In the genomic region with DNA sequence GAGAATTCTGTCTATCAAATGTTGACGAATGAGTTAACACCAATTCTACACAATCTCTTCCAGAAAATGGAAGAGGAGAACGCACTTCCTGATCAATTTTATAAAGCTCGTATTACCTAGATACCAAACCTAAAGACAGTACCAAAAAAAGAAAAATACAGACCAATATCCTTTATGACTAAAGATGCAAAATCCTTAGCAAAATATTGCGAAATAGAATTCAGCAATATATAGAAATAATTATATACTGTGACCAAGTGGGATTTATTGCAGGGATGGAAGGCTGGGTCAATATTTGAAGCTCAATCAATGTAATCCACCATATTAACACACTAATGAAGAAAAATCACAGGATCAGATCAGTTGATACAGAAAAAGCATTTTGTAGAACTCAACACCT, we compare ENCODE assay signal across 16 cellular contexts. TPM values are rescaled to one million over a fixed set of nuclear protein-coding genes. Genes with fewer than 3 reads are reported as not detected.
DNase-seq lines count a peak whose midpoint lies in the region; ATAC-seq, FAIRE-seq and TF ChIP-seq lines count a peak whose summit lies in the region.
"Had no signal": no experiment of that assay in that cellular context is flagged by ENCODE, and none has a peak within 500 bp of the region (broad histone marks: within the 10 kb centered on the region; RNA-seq: fewer than 3 reads in every experiment).

No MANE protein-coding gene starts in this region.

- H3K9ac ChIP-seq in K562 (ENCODE audit: insufficient read depth in 1 of 2, low read depth in 2 of 2, low read length in 2 of 2): no peak overlapping the region
- no peak overlapping the region for H3K9ac ChIP-seq in trophoblast cell (ENCODE audit: low read length)

- no peaks in the 10 kb centered on the region for H3K27me3 Mint-ChIP-seq in activated CD8-positive, alpha-beta T cell treated with anti-CD3 and anti-CD28 coated beads for 36 hours
- no peaks in the 10 kb centered on the region for H3K27me3 Mint-ChIP-seq in activated CD8-positive, alpha-beta T cell treated with anti-CD3 and anti-CD28 coated beads, Interleukin-2, amount 10 ng/mL, durations not matched to agents 7 days and 5 days (ENCODE audit: low read depth)
- no peaks in the 10 kb centered on the region for H3K27me3 Mint-ChIP-seq in naive thymus-derived CD4-positive, alpha-beta T cell
- H3K27me3 Mint-ChIP-seq: CD4-positive, alpha-beta T cell had no signal

- H3K4ac ChIP-seq in trophoblast cell (ENCODE audit: low read depth, low read length): no peak overlapping the region

- DNase-seq in activated CD8-positive, alpha-beta T cell treated with anti-CD3 and anti-CD28 coated beads for 36 hours: no peak
- DNase-seq in activated CD8-positive, alpha-beta T cell treated with anti-CD3 and anti-CD28 coated beads, Interleukin-2, amount 10 ng/mL, durations not matched to agents 7 days and 5 days: no peak
- DNase-seq in K562 (ENCODE audit: extremely low read depth in 1 of 4, low spot score in 3 of 4): no peak
- DNase-seq in naive thymus-derived CD4-positive, alpha-beta T cell: no peak
- no peak for DNase-seq in trophoblast cell
- DNase-seq: AML-193; CD4-positive, alpha-beta T cell; DMS153; DMS79; GF-D8; GOT3; H9 had no signal

- POLR2A ChIA-PET in activated CD8-positive, alpha-beta T cell treated with anti-CD3 and anti-CD28 coated beads for 36 hours (lab: Charles Lee): interaction anchor here (0.9 to 1.1 kb wide), 3 partner anchors 12 to 24 kb away, joined by 3 to 4 read pairs (median 3); no protein-coding TSS in a partner anchor
- POLR2A ChIA-PET in activated CD8-positive, alpha-beta T cell treated with anti-CD3 and anti-CD28 coated beads, Interleukin-2, amount 10 ng/mL, durations not matched to agents 7 days and 5 days (lab: Charles Lee): no interaction called here
- POLR2A ChIA-PET in K562 (lab: Yijun Ruan, JAX): interaction anchor here (0.6 to 1.3 kb wide), 2 partner anchors 39 to 228 kb away, joined by 3 to 6 read pairs; no protein-coding TSS in a partner anchor
- POLR2A ChIA-PET in naive thymus-derived CD4-positive, alpha-beta T cell (lab: Charles Lee): interaction anchor here (0.7 kb wide), 1 partner anchor 114 kb away, joined by 3 read pairs; no protein-coding TSS in a partner anchor

- H3K27me3 ChIP-seq in K562 (ENCODE audit: control insufficient read depth in 2 of 2, insufficient read depth in 2 of 2, low read length in 2 of 2): no peaks in the 10 kb centered on the region
- no peaks in the 10 kb centered on the region for H3K27me3 ChIP-seq in naive thymus-derived CD4-positive, alpha-beta T cell (ENCODE audit: control insufficient read depth in 2 of 2, insufficient read depth in 2 of 2, low read length in 2 of 2)
- H3K27me3 ChIP-seq in trophoblast cell (ENCODE audit: insufficient read depth, low read length): no peaks in the 10 kb centered on the region

- CTCF ChIA-PET in activated CD8-positive, alpha-beta T cell treated with anti-CD3 and anti-CD28 coated beads for 36 hours (lab: Charles Lee): interaction anchor here (0.7 to 1.8 kb wide), 3 partner anchors 33 to 40 kb away, joined by 3 to 4 read pairs (median 4); partner anchors contain the start of gene MMP11
- CTCF ChIA-PET in activated CD8-positive, alpha-beta T cell treated with anti-CD3 and anti-CD28 coated beads, Interleukin-2, amount 10 ng/mL, durations not matched to agents 7 days and 5 days (lab: Charles Lee): interaction anchor here (1.6 kb wide), 1 partner anchor 8 kb away, joined by 9 read pairs; no protein-coding TSS in a partner anchor
- CTCF ChIA-PET in K562 (lab: Yijun Ruan, JAX; ENCODE audit: low intra/inter-chr PET ratio): no interaction called here
- CTCF ChIA-PET in naive thymus-derived CD4-positive, alpha-beta T cell (lab: Charles Lee): interaction anchor here (0.6 kb wide), 1 partner anchor 27 kb away, joined by 3 read pairs; no protein-coding TSS in a partner anchor

- H3K14ac ChIP-seq in trophoblast cell (ENCODE audit: low read length): no peak overlapping the region

- ATAC-seq in activated CD8-positive, alpha-beta T cell treated with anti-CD3 and anti-CD28 coated beads for 36 hours: no peak
- ATAC-seq in activated CD8-positive, alpha-beta T cell treated with anti-CD3 and anti-CD28 coated beads, Interleukin-2, amount 10 ng/mL, durations not matched to agents 7 days and 5 days: no peak
- no peak for ATAC-seq in K562
- no peak for ATAC-seq in naive thymus-derived CD4-positive, alpha-beta T cell
- ATAC-seq: A549 had no signal

- H3K79me1 ChIP-seq in trophoblast cell (ENCODE audit: low read length): no peaks in the 10 kb centered on the region

- TF ChIP-seq RAD21 in K562 (CRISPR knock-in tag; conservative IDR thresholded peaks at IDR 0.05 in 1 of 2, IDR thresholded peaks at IDR 0.05 in 1 of 2): no peak

- no peak overlapping the region for H4K91ac ChIP-seq in trophoblast cell (ENCODE audit: low read depth, low read length)

- WGBS in K562 (ENCODE audit: insufficient coverage, low coverage, missing lambda C conversion rate): 94% methylated on average over 4 of the region's 4 CpGs
- WGBS in trophoblast cell (ENCODE audit: extremely low coverage, insufficient coverage, insufficient read length): no CpG with 5 or more reads among the region's 4 CpGs

- no peak for TF ChIP-seq EP300 in K562 (IDR thresholded peaks at IDR 0.05; ENCODE audit: low read length)

- peaks cover 26% of the 10 kb centered on the region for H3K36me3 Mint-ChIP-seq in activated CD8-positive, alpha-beta T cell treated with anti-CD3 and anti-CD28 coated beads for 36 hours (ENCODE audit: low read depth)
- H3K36me3 Mint-ChIP-seq in activated CD8-positive, alpha-beta T cell treated with anti-CD3 and anti-CD28 coated beads, Interleukin-2, amount 10 ng/mL, durations not matched to agents 7 days and 5 days (ENCODE audit: low read depth): peaks cover 44% of the 10 kb centered on the region
- peaks cover 6 to 42% (median 18%) of the 10 kb centered on the region in 5 donors for H3K36me3 Mint-ChIP-seq in naive thymus-derived CD4-positive, alpha-beta T cell

- H3K79me2 ChIP-seq in K562 (ENCODE audit: control insufficient read depth, insufficient read depth, low read length) (no peaks in the 10 kb centered on the region), trophoblast cell (ENCODE audit: control insufficient read depth, insufficient read depth, low read length, poor library complexity) (no peaks in the 10 kb centered on the region)

- in situ Hi-C loops in K562 (cut with MboI): no loop called here

- H3K23ac ChIP-seq in trophoblast cell (ENCODE audit: low read length): no peak overlapping the region

- no peak overlapping the region for H3K4me3 ChIP-seq in K562
- H3K4me3 ChIP-seq in naive thymus-derived CD4-positive, alpha-beta T cell (ENCODE audit: low read length): no peak overlapping the region
- H3K4me3 ChIP-seq in trophoblast cell (ENCODE audit: low read depth, low read length): no peak overlapping the region
- H3K4me3 ChIP-seq: A549 had no signal

- H4K20me1 ChIP-seq in K562 (replicated peaks; ENCODE audit: control insufficient read depth, insufficient read depth, low read length): no peaks in the 10 kb centered on the region

- no peak overlapping the region for H4K8ac ChIP-seq in trophoblast cell (ENCODE audit: low read depth, low read length)

- H3K18ac ChIP-seq in trophoblast cell (ENCODE audit: low read length): no peak overlapping the region

- H2AFZ ChIP-seq in K562 (ENCODE audit: low read depth, low read length): no peak overlapping the region
- H2AFZ ChIP-seq in trophoblast cell (ENCODE audit: insufficient read depth, low read length, poor library complexity): no peak overlapping the region

- peaks cover 26% of the 10 kb centered on the region; the same call in 2 of the 3 replicates for H3K36me3 ChIP-seq in K562 (ENCODE audit: control insufficient read depth, insufficient read depth, low read length)
- H3K36me3 ChIP-seq in naive thymus-derived CD4-positive, alpha-beta T cell (ENCODE audit: control insufficient read depth in 2 of 3, insufficient read depth in 3 of 3, low read length in 3 of 3): peaks cover 0 to 34% (median 7%) of the 10 kb centered on the region in 3 experiments
- H3K36me3 ChIP-seq in trophoblast cell (ENCODE audit: control insufficient read depth in 1 of 2, insufficient read depth in 2 of 2, low read length in 2 of 2): peaks cover 24 to 25% of the 10 kb centered on the region in 2 experiments

- H3K27ac Mint-ChIP-seq in activated CD8-positive, alpha-beta T cell treated with anti-CD3 and anti-CD28 coated beads for 36 hours: peak overlapping the region; percentile 25
- no peak overlapping the region for H3K27ac Mint-ChIP-seq in activated CD8-positive, alpha-beta T cell treated with anti-CD3 and anti-CD28 coated beads, Interleukin-2, amount 10 ng/mL, durations not matched to agents 7 days and 5 days
- H3K27ac Mint-ChIP-seq in naive thymus-derived CD4-positive, alpha-beta T cell: peak overlapping the region in 5 of 9 donors; percentile 20 to 52 (median 50)
- H3K27ac Mint-ChIP-seq: CD4-positive, alpha-beta T cell; H9 had no signal

- FAIRE-seq in K562 (lab: Jason Lieb, UNC): no peak
- FAIRE-seq: A549, HTR-8/SVneo had no signal

- H3K4me1 ChIP-seq in K562 (replicated peaks in 1 of 2; ENCODE audit: control insufficient read depth in 2 of 2, insufficient read depth in 2 of 2, low read length in 2 of 2): no peaks in the 10 kb centered on the region; a peak in 1 of 5 replicates
- H3K4me1 ChIP-seq in naive thymus-derived CD4-positive, alpha-beta T cell (ENCODE audit: control insufficient read depth in 2 of 2, insufficient read depth in 2 of 2, low read length in 2 of 2): no peaks in the 10 kb centered on the region
- H3K4me1 ChIP-seq in trophoblast cell (ENCODE audit: control insufficient read depth in 1 of 2, insufficient read depth in 2 of 2, low read length in 2 of 2): peaks cover 5 to 7% of the 10 kb centered on the region in 2 experiments
- H3K4me1 ChIP-seq: A549 had no signal

- H2BK12ac ChIP-seq in trophoblast cell (ENCODE audit: low read length): no peak overlapping the region

- intact Hi-C loops in activated CD8-positive, alpha-beta T cell treated with anti-CD3 and anti-CD28 coated beads for 36 hours (cut with micrococcal nuclease): no loop called here
- intact Hi-C loops in K562 (cut with micrococcal nuclease): no loop called here
- intact Hi-C loops in naive thymus-derived CD4-positive, alpha-beta T cell (cut with micrococcal nuclease): no loop called here

- TF ChIP-seq POLR2A in K562 (conservative IDR thresholded peaks at IDR 0.05): no peak

- H2AK5ac ChIP-seq in trophoblast cell (ENCODE audit: low read length): no peak overlapping the region

- no peak overlapping the region for H2BK5ac ChIP-seq in trophoblast cell (ENCODE audit: low read depth, low read length, poor library complexity)

- no peaks in the 10 kb centered on the region for H3K9me3 Mint-ChIP-seq in activated CD8-positive, alpha-beta T cell treated with anti-CD3 and anti-CD28 coated beads for 36 hours
- H3K9me3 Mint-ChIP-seq in activated CD8-positive, alpha-beta T cell treated with anti-CD3 and anti-CD28 coated beads, Interleukin-2, amount 10 ng/mL, durations not matched to agents 7 days and 5 days (ENCODE audit: insufficient read depth): no peaks in the 10 kb centered on the region
- H3K9me3 Mint-ChIP-seq in naive thymus-derived CD4-positive, alpha-beta T cell: peaks cover 0 to 1% (median 0%) of the 10 kb centered on the region in 11 donors
- H3K9me3 Mint-ChIP-seq: CD4-positive, alpha-beta T cell; H9 had no signal

- H3K4me3 Mint-ChIP-seq in activated CD8-positive, alpha-beta T cell treated with anti-CD3 and anti-CD28 coated beads for 36 hours: no peak overlapping the region
- no peak overlapping the region for H3K4me3 Mint-ChIP-seq in activated CD8-positive, alpha-beta T cell treated with anti-CD3 and anti-CD28 coated beads, Interleukin-2, amount 10 ng/mL, durations not matched to agents 7 days and 5 days
- H3K4me3 Mint-ChIP-seq in naive thymus-derived CD4-positive, alpha-beta T cell: no peak overlapping the region
- H3K4me3 Mint-ChIP-seq: CD4-positive, alpha-beta T cell; H9 had no signal

- H4K12ac ChIP-seq in trophoblast cell (ENCODE audit: low read depth, low read length): no peak overlapping the region

- TF ChIP-seq CTCF in activated CD8-positive, alpha-beta T cell treated with anti-CD3 and anti-CD28 coated beads for 36 hours (IDR thresholded peaks at IDR 0.05): no peak
- no peak for TF ChIP-seq CTCF in K562 (IDR thresholded peaks at IDR 0.05 in 2 of 3, conservative IDR thresholded peaks at IDR 0.05 in 1 of 3; ENCODE audit: insufficient read depth in 2 of 3, low read depth in 1 of 3, low read length in 3 of 3)

- no peaks in the 10 kb centered on the region for H3K9me1 ChIP-seq in K562 (ENCODE audit: control insufficient read depth, insufficient read depth, low read length)

- no peak overlapping the region for H3K27ac ChIP-seq in K562 (ENCODE audit: extremely low read depth, low read depth, low read length)
- H3K27ac ChIP-seq in naive thymus-derived CD4-positive, alpha-beta T cell (ENCODE audit: low read depth, low read length): no peak overlapping the region
- H3K27ac ChIP-seq in trophoblast cell (ENCODE audit: low read depth, low read length): no peak overlapping the region
- H3K27ac ChIP-seq: 22Rv1, A549, C4-2B had no signal

- H3K9me3 ChIP-seq in K562 (replicated peaks; ENCODE audit: control insufficient read depth, insufficient read depth, low read depth, low read length) (no peaks in the 10 kb centered on the region), trophoblast cell (ENCODE audit: insufficient read depth, low read depth, low read length) (no peaks in the 10 kb centered on the region)
- no peaks in the 10 kb centered on the region for H3K9me3 ChIP-seq in naive thymus-derived CD4-positive, alpha-beta T cell (ENCODE audit: control insufficient read depth in 2 of 3, low read length in 3 of 3)
- H3K9me3 ChIP-seq: A549 had no signal

- H3K4me2 ChIP-seq in K562 (ENCODE audit: insufficient read depth, low read length): no peak overlapping the region
- H3K4me2 ChIP-seq in trophoblast cell (ENCODE audit: low read length): no peak overlapping the region
- H3K4me2 ChIP-seq: A549 had no signal

- no peak overlapping the region for H2BK120ac ChIP-seq in trophoblast cell (ENCODE audit: insufficient read depth, low read length, poor library complexity)

- BruUV-seq in K562 (replicated peaks; lab: Mats Ljungman, UMichigan): no TSS peak

- no peaks in the 10 kb centered on the region for H3K4me1 Mint-ChIP-seq in activated CD8-positive, alpha-beta T cell treated with anti-CD3 and anti-CD28 coated beads for 36 hours (ENCODE audit: low read depth)
- no peaks in the 10 kb centered on the region for H3K4me1 Mint-ChIP-seq in activated CD8-positive, alpha-beta T cell treated with anti-CD3 and anti-CD28 coated beads, Interleukin-2, amount 10 ng/mL, durations not matched to agents 7 days and 5 days (ENCODE audit: low read depth)
- H3K4me1 Mint-ChIP-seq in naive thymus-derived CD4-positive, alpha-beta T cell: peaks cover 0 to 4% (median 0%) of the 10 kb centered on the region in 7 donors
- H3K4me1 Mint-ChIP-seq: H9 had no signal

RNA-seq across cellular contexts. Expression of gene SMARCB1, which starts 25.6 kb away (rescaled TPM):
- 10 to 100 TPM; 82.8 to 86.3 TPM for total RNA-seq in activated CD8-positive, alpha-beta T cell treated with anti-CD3 and anti-CD28 coated beads for 36 hours
- total RNA-seq in activated CD8-positive, alpha-beta T cell treated with anti-CD3 and anti-CD28 coated beads, Interleukin-2, amount 10 ng/mL, durations not matched to agents 7 days and 5 days: 100 to 1,000 TPM; 112 to 113 TPM
- total RNA-seq in K562 (2011; cell fraction: chromatin; rRNA removed; ENCODE audit: low replicate concordance): 71.0 and 129 TPM in 2 replicates
- 56.2 and 66.2 TPM in 2 replicates for total RNA-seq in K562 (2011; cell fraction: nucleolus; rRNA removed)
- 71.9 and 105 TPM in 2 replicates for total RNA-seq in K562 (2011; cell fraction: nucleoplasm; rRNA removed)
- 65.4 and 74.0 TPM in 2 replicates for total RNA-seq in K562 (2014; rRNA removed)
- 39.5 and 44.5 TPM in 2 replicates for total RNA-seq in K562 (2014; rRNA removed; fragmentation: Illumina TruSeq; extraction: Trizol)
- 50.9 and 53.7 TPM in 2 replicates for total RNA-seq in K562 (2015; rRNA removed; fragmentation: Illumina TruSeq; extraction: Trizol)
- total RNA-seq in K562 (2021): 79.1 and 79.2 TPM in 2 replicates
- polyA plus RNA-seq in K562 (2011; rRNA removed): 113 and 117 TPM in 2 replicates
- polyA plus RNA-seq in K562 (2011; cell fraction: cytosol; rRNA removed): 80.8 and 94.7 TPM in 2 replicates
- 45.0 and 47.4 TPM in 2 replicates for polyA plus RNA-seq in K562 (2011; cell fraction: nucleus; rRNA removed)
- polyA plus RNA-seq in K562 (2012): 70.1 and 101 TPM in 2 replicates
- 111 TPM in 2 replicates for polyA plus RNA-seq in K562 (2014; fragmentation: Illumina TruSeq; extraction: Trizol)
- 1 to 10 TPM; 1.2 to 3.0 TPM for polyA plus RNA-seq in K562 (2014; fragmentation: Nextera tagmentation; extraction: Ambion mirVana)
- 75.3 and 90.2 TPM in 2 replicates for polyA plus RNA-seq in K562 (2014; rRNA removed)
- polyA minus RNA-seq in K562 (2011; rRNA and poly(A)+ RNA removed): 56.2 and 67.4 TPM in 2 replicates
- 25.2 and 35.8 TPM in 2 replicates for polyA minus RNA-seq in K562 (2011; cell fraction: cytosol; rRNA and poly(A)+ RNA removed)
- 20.3 and 27.0 TPM in 2 replicates for polyA minus RNA-seq in K562 (2011; cell fraction: nucleus; rRNA and poly(A)+ RNA removed)
- total RNA-seq in naive thymus-derived CD4-positive, alpha-beta T cell: 10 to 100 TPM; 47.1 to 81.1 (median 54.2) TPM
- polyA plus RNA-seq in naive thymus-derived CD4-positive, alpha-beta T cell: 10 to 100 TPM; 37.0 to 49.8 TPM
- polyA plus RNA-seq in trophoblast cell (2013): 69.1 and 71.9 TPM in 2 replicates

RNA-seq across cellular contexts. Expression of gene DERL3, which starts 26.4 kb away (rescaled TPM):
- total RNA-seq in activated CD8-positive, alpha-beta T cell treated with anti-CD3 and anti-CD28 coated beads for 36 hours: 1 to 10 TPM; 5.4 to 7.6 TPM
- total RNA-seq in activated CD8-positive, alpha-beta T cell treated with anti-CD3 and anti-CD28 coated beads, Interleukin-2, amount 10 ng/mL, durations not matched to agents 7 days and 5 days: 1 to 10 TPM; 8.1 to 10.0 TPM
- total RNA-seq in K562 (2011; cell fraction: chromatin; rRNA removed; ENCODE audit: low replicate concordance): 14.7 and 36.7 TPM in 2 replicates
- total RNA-seq in K562 (2011; cell fraction: nucleolus; rRNA removed): 35.7 and 36.7 TPM in 2 replicates
- total RNA-seq in K562 (2011; cell fraction: nucleoplasm; rRNA removed): 29.2 and 31.5 TPM in 2 replicates
- total RNA-seq in K562 (2014; rRNA removed) (6.2 and 6.9 TPM in 2 replicates), K562 (2014; rRNA removed; fragmentation: Illumina TruSeq; extraction: Trizol) (0.77 and 1.7 TPM in 2 replicates), K562 (2015; rRNA removed; fragmentation: Illumina TruSeq; extraction: Trizol) (1.4 and 2.4 TPM in 2 replicates), K562 (2021) (8.8 and 9.2 TPM in 2 replicates)
- polyA plus RNA-seq in K562 (2011; rRNA removed) (8.3 and 19.3 TPM in 2 replicates), K562 (2014; fragmentation: Illumina TruSeq; extraction: Trizol) (4.8 and 7.4 TPM in 2 replicates), K562 (2014; fragmentation: Nextera tagmentation; extraction: Ambion mirVana) (1 to 10 TPM; 1.3 to 2.9 TPM), K562 (2014; rRNA removed) (12.1 and 12.4 TPM in 2 replicates)
- polyA plus RNA-seq in K562 (2011; cell fraction: cytosol; rRNA removed): 23.7 and 24.3 TPM in 2 replicates
- 69.3 and 80.1 TPM in 2 replicates for polyA plus RNA-seq in K562 (2011; cell fraction: nucleus; rRNA removed)
- polyA plus RNA-seq in K562 (2012): 5.7 and 7.9 TPM in 2 replicates
- polyA minus RNA-seq in K562 (2011; rRNA and poly(A)+ RNA removed): 1.5 and 2.2 TPM in 2 replicates
- polyA minus RNA-seq in K562 (2011; cell fraction: cytosol; rRNA and poly(A)+ RNA removed): 2.7 and 3.8 TPM in 2 replicates
- 5.3 and 10.7 TPM in 2 replicates for polyA minus RNA-seq in K562 (2011; cell fraction: nucleus; rRNA and poly(A)+ RNA removed)
- 10 to 100 TPM in 1 of 5 experiments, 1 to 10 TPM in 4; 1.6 to 16.2 (median 6.5) TPM for total RNA-seq in naive thymus-derived CD4-positive, alpha-beta T cell
- not detected for polyA plus RNA-seq in naive thymus-derived CD4-positive, alpha-beta T cell
- 1.1 and 1.7 TPM in 2 replicates for polyA plus RNA-seq in trophoblast cell (2013)

RNA-seq across cellular contexts. Expression of gene MMP11, which starts 39.7 kb away (rescaled TPM):
- total RNA-seq in activated CD8-positive, alpha-beta T cell treated with anti-CD3 and anti-CD28 coated beads for 36 hours: 1 to 10 TPM in 1 of 2 experiments, under 1 TPM in 1; 0.85 to 1.4 TPM
- total RNA-seq in activated CD8-positive, alpha-beta T cell treated with anti-CD3 and anti-CD28 coated beads, Interleukin-2, amount 10 ng/mL, durations not matched to agents 7 days and 5 days: under 1 TPM; 0.42 to 0.55 TPM
- 1.4 and 1.9 TPM in 2 replicates for total RNA-seq in K562 (2011; cell fraction: chromatin; rRNA removed; ENCODE audit: low replicate concordance)
- total RNA-seq in K562 (2011; cell fraction: nucleolus; rRNA removed): 2.0 and 2.7 TPM in 2 replicates
- total RNA-seq in K562 (2011; cell fraction: nucleoplasm; rRNA removed): 1.6 and 3.4 TPM in 2 replicates
- 0.57 and 1.4 TPM in 2 replicates for total RNA-seq in K562 (2014; rRNA removed)
- total RNA-seq in K562 (2014; rRNA removed; fragmentation: Illumina TruSeq; extraction: Trizol): 0.13 and 0.25 TPM in 2 replicates
- total RNA-seq in K562 (2015; rRNA removed; fragmentation: Illumina TruSeq; extraction: Trizol): 0.14 and 0.15 TPM in 2 replicates
- total RNA-seq in K562 (2021): 0.58 and 1.4 TPM in 2 replicates
- 1.1 and 1.3 TPM in 2 replicates for polyA plus RNA-seq in K562 (2011; rRNA removed)
- polyA plus RNA-seq in K562 (2011; cell fraction: cytosol; rRNA removed): 1.0 and 1.4 TPM in 2 replicates
- 2.5 and 3.4 TPM in 2 replicates for polyA plus RNA-seq in K562 (2011; cell fraction: nucleus; rRNA removed)
- 0.51 and 1.1 TPM in 2 replicates for polyA plus RNA-seq in K562 (2012)
- 0.25 and 1.2 TPM in 2 replicates for polyA plus RNA-seq in K562 (2014; fragmentation: Illumina TruSeq; extraction: Trizol)
- polyA plus RNA-seq in K562 (2014; fragmentation: Nextera tagmentation; extraction: Ambion mirVana): not detected
- 0.40 and 1.8 TPM in 2 replicates for polyA plus RNA-seq in K562 (2014; rRNA removed)
- 0.46 and 0.51 TPM in 2 replicates for polyA minus RNA-seq in K562 (2011; rRNA and poly(A)+ RNA removed)
- polyA minus RNA-seq in K562 (2011; cell fraction: cytosol; rRNA and poly(A)+ RNA removed): 0.57 TPM in 1 of 2 replicates, not detected in the other
- polyA minus RNA-seq in K562 (2011; cell fraction: nucleus; rRNA and poly(A)+ RNA removed): 0.78 and 1.2 TPM in 2 replicates
- 1 to 10 TPM in 4 of 5 experiments, not detected in 1; 2.0 to 4.0 (median 3.4) TPM for total RNA-seq in naive thymus-derived CD4-positive, alpha-beta T cell
- 1 to 10 TPM; 2.0 to 4.3 TPM for polyA plus RNA-seq in naive thymus-derived CD4-positive, alpha-beta T cell
- polyA plus RNA-seq in trophoblast cell (2013): 3.2 and 3.6 TPM in 2 replicates

RNA-seq across cellular contexts. Expression of gene CHCHD10, which starts 44.6 kb away (rescaled TPM):
- total RNA-seq in activated CD8-positive, alpha-beta T cell treated with anti-CD3 and anti-CD28 coated beads for 36 hours: 100 to 1,000 TPM; 197 to 212 TPM
- total RNA-seq in activated CD8-positive, alpha-beta T cell treated with anti-CD3 and anti-CD28 coated beads, Interleukin-2, amount 10 ng/mL, durations not matched to agents 7 days and 5 days: 100 to 1,000 TPM; 134 to 140 TPM
- 6.7 and 22.5 TPM in 2 replicates for total RNA-seq in K562 (2011; cell fraction: chromatin; rRNA removed; ENCODE audit: low replicate concordance)
- 36.1 and 36.9 TPM in 2 replicates for total RNA-seq in K562 (2011; cell fraction: nucleolus; rRNA removed)
- 31.7 and 48.8 TPM in 2 replicates for total RNA-seq in K562 (2011; cell fraction: nucleoplasm; rRNA removed)
- total RNA-seq in K562 (2014; rRNA removed): 84.9 and 214 TPM in 2 replicates
- total RNA-seq in K562 (2014; rRNA removed; fragmentation: Illumina TruSeq; extraction: Trizol): 76.4 and 102 TPM in 2 replicates
- total RNA-seq in K562 (2015; rRNA removed; fragmentation: Illumina TruSeq; extraction: Trizol): 124 and 130 TPM in 2 replicates
- 270 and 292 TPM in 2 replicates for total RNA-seq in K562 (2021)
- 51.1 and 51.8 TPM in 2 replicates for polyA plus RNA-seq in K562 (2011; rRNA removed)
- 124 and 209 TPM in 2 replicates for polyA plus RNA-seq in K562 (2011; cell fraction: cytosol; rRNA removed)
- polyA plus RNA-seq in K562 (2011; cell fraction: nucleus; rRNA removed): 58.5 and 83.9 TPM in 2 replicates
- polyA plus RNA-seq in K562 (2012): 252 and 257 TPM in 2 replicates
- polyA plus RNA-seq in K562 (2014; fragmentation: Illumina TruSeq; extraction: Trizol): 157 and 178 TPM in 2 replicates
- 10 to 100 TPM; 15.2 to 41.0 TPM for polyA plus RNA-seq in K562 (2014; fragmentation: Nextera tagmentation; extraction: Ambion mirVana)
- polyA plus RNA-seq in K562 (2014; rRNA removed): 159 and 170 TPM in 2 replicates
- 17.5 and 34.7 TPM in 2 replicates for polyA minus RNA-seq in K562 (2011; rRNA and poly(A)+ RNA removed)
- 133 and 155 TPM in 2 replicates for polyA minus RNA-seq in K562 (2011; cell fraction: cytosol; rRNA and poly(A)+ RNA removed)
- polyA minus RNA-seq in K562 (2011; cell fraction: nucleus; rRNA and poly(A)+ RNA removed): 8.6 and 19.1 TPM in 2 replicates
- total RNA-seq in naive thymus-derived CD4-positive, alpha-beta T cell: 10 to 100 TPM; 38.2 to 56.1 (median 46.4) TPM
- polyA plus RNA-seq in naive thymus-derived CD4-positive, alpha-beta T cell: 10 to 100 TPM; 25.6 to 32.8 TPM
- 50.2 and 52.6 TPM in 2 replicates for polyA plus RNA-seq in trophoblast cell (2013)

RNA-seq across cellular contexts. Expression of gene SLC2A11, which starts 45.3 kb away (rescaled TPM):
- 1 to 10 TPM; 8.0 to 8.6 TPM for total RNA-seq in activated CD8-positive, alpha-beta T cell treated with anti-CD3 and anti-CD28 coated beads for 36 hours
- total RNA-seq in activated CD8-positive, alpha-beta T cell treated with anti-CD3 and anti-CD28 coated beads, Interleukin-2, amount 10 ng/mL, durations not matched to agents 7 days and 5 days: 1 to 10 TPM; 6.7 to 7.9 TPM
- 10.0 and 13.3 TPM in 2 replicates for total RNA-seq in K562 (2011; cell fraction: chromatin; rRNA removed; ENCODE audit: low replicate concordance)
- total RNA-seq in K562 (2011; cell fraction: nucleolus; rRNA removed): 7.1 and 10.0 TPM in 2 replicates
- total RNA-seq in K562 (2011; cell fraction: nucleoplasm; rRNA removed): 8.9 and 11.7 TPM in 2 replicates
- total RNA-seq in K562 (2014; rRNA removed) (2.0 and 3.1 TPM in 2 replicates), K562 (2014; rRNA removed; fragmentation: Illumina TruSeq; extraction: Trizol) (1.5 and 1.9 TPM in 2 replicates), K562 (2015; rRNA removed; fragmentation: Illumina TruSeq; extraction: Trizol) (2.1 and 2.5 TPM in 2 replicates), K562 (2021) (1.6 and 2.1 TPM in 2 replicates)
- polyA plus RNA-seq in K562 (2011; rRNA removed) (2.5 and 4.4 TPM in 2 replicates), K562 (2014; fragmentation: Illumina TruSeq; extraction: Trizol) (2.5 and 2.8 TPM in 2 replicates), K562 (2014; fragmentation: Nextera tagmentation; extraction: Ambion mirVana) (under 1 TPM; 0.44 to 0.73 TPM), K562 (2014; rRNA removed) (2.7 and 3.4 TPM in 2 replicates)
- 2.6 and 3.6 TPM in 2 replicates for polyA plus RNA-seq in K562 (2011; cell fraction: cytosol; rRNA removed)
- polyA plus RNA-seq in K562 (2011; cell fraction: nucleus; rRNA removed): 8.2 and 8.4 TPM in 2 replicates
- polyA plus RNA-seq in K562 (2012): 2.7 and 7.0 TPM in 2 replicates
- 2.7 and 4.1 TPM in 2 replicates for polyA minus RNA-seq in K562 (2011; rRNA and poly(A)+ RNA removed)
- 0.91 and 0.95 TPM in 2 replicates for polyA minus RNA-seq in K562 (2011; cell fraction: cytosol; rRNA and poly(A)+ RNA removed)
- 3.4 and 8.4 TPM in 2 replicates for polyA minus RNA-seq in K562 (2011; cell fraction: nucleus; rRNA and poly(A)+ RNA removed)
- total RNA-seq in naive thymus-derived CD4-positive, alpha-beta T cell: 10 to 100 TPM; 10.5 to 29.7 (median 14.7) TPM
- 1 to 10 TPM; 5.9 to 8.3 TPM for polyA plus RNA-seq in naive thymus-derived CD4-positive, alpha-beta T cell
- polyA plus RNA-seq in trophoblast cell (2013): 13.0 and 13.3 TPM in 2 replicates
